In the genomic region with DNA sequence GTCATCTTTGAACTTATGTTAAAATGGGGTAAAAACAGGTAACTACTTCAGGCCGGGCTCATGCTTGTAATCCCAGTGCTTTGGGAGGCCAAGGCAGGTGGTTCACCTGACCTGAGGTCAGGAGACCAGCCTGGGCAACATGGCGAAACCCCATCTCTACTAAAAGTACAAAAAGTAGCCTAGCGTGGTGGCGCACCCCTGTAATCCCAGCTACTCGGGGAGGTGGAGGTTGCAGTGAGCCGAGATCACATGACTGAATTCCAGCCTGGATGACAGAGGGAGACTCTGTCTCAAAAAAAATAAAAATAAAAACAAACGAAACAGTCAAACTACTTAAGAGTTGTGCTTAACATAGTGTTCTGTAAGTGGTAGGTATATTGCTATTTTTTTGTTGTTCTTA, we compare ENCODE assay signal across 10 cellular contexts. TPM values are rescaled to one million over a fixed set of nuclear protein-coding genes. Genes with fewer than 3 reads are reported as not detected.
DNase-seq lines count a peak whose midpoint lies in the region; ATAC-seq, FAIRE-seq and TF ChIP-seq lines count a peak whose summit lies in the region.
"Had no signal": no experiment of that assay in that cellular context is flagged by ENCODE, and none has a peak within 500 bp of the region (broad histone marks: within the 10 kb centered on the region; RNA-seq: fewer than 3 reads in every experiment).

No MANE protein-coding gene starts in this region.

- H3K27ac Mint-ChIP-seq in T-helper 1 cell treated with Interleukin-12 subunit alpha and Interleukin-12 subunit beta and Interleukin-4 antibody, amounts not matched to agents 30 μg/mL and 1 μg/mL, for 36 hours: peak overlapping the region; percentile 9

- H3K27me3 Mint-ChIP-seq in T-helper 1 cell treated with Interleukin-12 subunit alpha and Interleukin-12 subunit beta and Interleukin-4 antibody, amounts not matched to agents 30 μg/mL and 1 μg/mL, for 36 hours (ENCODE audit: low read depth): no peaks in the 10 kb centered on the region

- H3K36me3 Mint-ChIP-seq in T-helper 1 cell treated with Interleukin-12 subunit alpha and Interleukin-12 subunit beta and Interleukin-4 antibody, amounts not matched to agents 30 μg/mL and 1 μg/mL, for 36 hours (ENCODE audit: low read depth): peaks cover 51% of the 10 kb centered on the region

- peak overlapping the region; percentile 98 for H3K4me3 ChIP-seq in GM12865 (ENCODE audit: low read depth, low read length)
- H3K4me3 ChIP-seq in fibroblast of villous mesenchyme (ENCODE audit: low read depth, low read length): peak overlapping the region; percentile 96
- peak overlapping the region; percentile 99 for H3K4me3 ChIP-seq in retinal pigment epithelial cell (ENCODE audit: low read length)

- TF ChIP-seq CTCF in GM12865 (IDR thresholded peaks at IDR 0.05; ENCODE audit: insufficient read depth, low read depth, low read length, missing control alignments) (no peak), fibroblast of villous mesenchyme (IDR thresholded peaks at IDR 0.05; ENCODE audit: insufficient read depth, low read depth, low read length) (no peak), retinal pigment epithelial cell (conservative IDR thresholded peaks at IDR 0.05; ENCODE audit: low read depth, low read length) (no peak)

- H3K4me3 Mint-ChIP-seq in T-helper 1 cell treated with Interleukin-12 subunit alpha and Interleukin-12 subunit beta and Interleukin-4 antibody, amounts not matched to agents 30 μg/mL and 1 μg/mL, for 36 hours: peak overlapping the region; percentile 96

- H3K4me1 Mint-ChIP-seq in T-helper 1 cell treated with Interleukin-12 subunit alpha and Interleukin-12 subunit beta and Interleukin-4 antibody, amounts not matched to agents 30 μg/mL and 1 μg/mL, for 36 hours (ENCODE audit: low read depth): peaks cover 33% of the 10 kb centered on the region

- no peak for FAIRE-seq in urothelium cell line (lab: Jason Lieb, UNC)

- no peak for ATAC-seq in HG03097 (IDR thresholded peaks at IDR 0.05; ENCODE audit: low FRiP score, unreplicated experiment)

- DNase-seq in GM12865 (ENCODE audit: low read depth): no peak
- no peak for DNase-seq in fibroblast of villous mesenchyme (ENCODE audit: low read depth)
- no peak for DNase-seq in retinal pigment epithelial cell (ENCODE audit: low read depth)
- DNase-seq in urothelium cell line (ENCODE audit: low spot score): no peak
- no peak for DNase-seq in effector CD8-positive, alpha-beta T cell (lab: John Stamatoyannopoulos, UW)
- DNase-seq in COLO668 (lab: John Stamatoyannopoulos, UW; ENCODE audit: unreplicated experiment): no peak
- DNase-seq: foreskin melanocyte, NCI-H69 had no signal

- H3K9me3 Mint-ChIP-seq in T-helper 1 cell treated with Interleukin-12 subunit alpha and Interleukin-12 subunit beta and Interleukin-4 antibody, amounts not matched to agents 30 μg/mL and 1 μg/mL, for 36 hours: no peaks in the 10 kb centered on the region

RNA-seq across cellular contexts. Expression of a gene that starts 2.5 kb away (rescaled TPM):
- total RNA-seq in fibroblast of villous mesenchyme: 186 and 270 TPM in 2 replicates
